Comparison of ENCODE assay signal across 1 cellular context in the genomic region with DNA sequence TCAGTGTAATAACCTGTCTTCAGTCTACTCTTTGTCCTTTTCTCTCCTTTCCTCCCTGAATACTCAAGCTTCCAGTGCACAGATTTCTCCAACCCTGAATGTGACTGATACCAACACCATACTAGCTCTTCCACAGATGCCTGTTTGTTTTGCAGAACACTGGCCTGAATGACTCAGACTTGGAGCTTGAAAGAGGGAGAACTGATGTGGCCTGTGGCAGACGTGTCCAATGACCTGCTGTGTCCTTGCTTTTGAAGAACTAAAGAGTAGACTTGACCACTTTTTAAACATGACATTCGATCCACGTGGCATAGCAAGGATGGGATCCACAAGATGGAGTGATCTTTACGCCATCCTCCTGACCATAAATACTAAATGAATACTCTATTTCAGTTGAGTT.
A peak's percentile ranks its signal among the peaks of the same experiment; 100 is the strongest.
TF ChIP-seq lines count a peak whose summit lies in the region.

No MANE protein-coding gene starts in this region.

TF ChIP-seq in HepG2, 621 proteins besides CTCF, POLR2A, EP300 and RAD21 (continued from another document and continues in another):
- TF ChIP-seq MXI1 (IDR thresholded peaks at IDR 0.05; ENCODE audit: borderline replicate concordance, low read depth, low read length) (0 out of 3 replicates have a peak, but pooled peaks have one; percentile 30), ZKSCAN5 (CRISPR knock-in tag; IDR thresholded peaks at IDR 0.05) (no peak), TBL1XR1 (IDR thresholded peaks at IDR 0.05; ENCODE audit: borderline replicate concordance, low read length, partially characterized antibody) (no peak), HMG20A (CRISPR knock-in tag; IDR thresholded peaks at IDR 0.05; ENCODE audit: borderline replicate concordance) (peak; percentile 19; the same call in 1 of the 2 replicates), KLF6 (CRISPR knock-in tag; IDR thresholded peaks at IDR 0.05) (no peak), ZFP41 (CRISPR knock-in tag; IDR thresholded peaks at IDR 0.05; ENCODE audit: borderline replicate concordance) (no peak), SAP130 (CRISPR knock-in tag; IDR thresholded peaks at IDR 0.05; ENCODE audit: low read depth) (peak; percentile 57), NKX3-1 (CRISPR knock-in tag; IDR thresholded peaks at IDR 0.05) (no peak), SRSF1 (optimal IDR thresholded peaks at IDR 0.05; ENCODE audit: low read depth, low read length) (no peak), ZNF292 (CRISPR knock-in tag; IDR thresholded peaks at IDR 0.05; ENCODE audit: borderline replicate concordance, low read depth) (peak; percentile 57; the same call in 1 of the 2 replicates), ZNF672 (CRISPR knock-in tag; IDR thresholded peaks at IDR 0.05) (no peak), TOE1 (CRISPR knock-in tag; IDR thresholded peaks at IDR 0.05) (no peak), CENPX (CRISPR knock-in tag; IDR thresholded peaks at IDR 0.05) (no peak), ZNF383 (CRISPR knock-in tag; IDR thresholded peaks at IDR 0.05; ENCODE audit: borderline replicate concordance) (no peak), TEAD3 (CRISPR knock-in tag; optimal IDR thresholded peaks at IDR 0.05; ENCODE audit: borderline replicate concordance) (peak; percentile 64), ZNF441 (CRISPR knock-in tag; IDR thresholded peaks at IDR 0.05; ENCODE audit: borderline replicate concordance) (peak; percentile 51; the same call in 1 of the 2 replicates)
- TF ChIP-seq, protein P1, sequence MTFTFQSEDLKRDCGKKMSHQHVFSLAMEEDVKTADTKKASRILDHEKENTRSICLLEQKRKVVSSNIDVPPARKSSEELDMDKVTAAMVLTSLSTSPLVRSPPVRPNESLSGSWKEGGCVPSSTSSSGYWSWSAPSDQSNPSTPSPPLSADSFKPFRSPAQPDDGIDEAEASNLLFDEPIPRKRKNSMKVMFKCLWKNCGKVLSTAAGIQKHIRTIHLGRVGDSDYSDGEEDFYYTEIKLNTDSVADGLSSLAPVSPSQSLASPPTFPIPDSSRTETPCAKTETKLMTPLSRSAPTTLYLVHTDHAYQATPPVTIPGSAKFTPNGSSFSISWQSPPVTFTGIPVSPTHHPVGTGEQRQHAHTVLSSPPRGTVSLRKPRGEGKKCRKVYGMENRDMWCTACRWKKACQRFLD (CRISPR knock-in tag; IDR thresholded peaks at IDR 0.05; ENCODE audit: borderline replicate concordance): no peak
- TF ChIP-seq, protein P2, sequence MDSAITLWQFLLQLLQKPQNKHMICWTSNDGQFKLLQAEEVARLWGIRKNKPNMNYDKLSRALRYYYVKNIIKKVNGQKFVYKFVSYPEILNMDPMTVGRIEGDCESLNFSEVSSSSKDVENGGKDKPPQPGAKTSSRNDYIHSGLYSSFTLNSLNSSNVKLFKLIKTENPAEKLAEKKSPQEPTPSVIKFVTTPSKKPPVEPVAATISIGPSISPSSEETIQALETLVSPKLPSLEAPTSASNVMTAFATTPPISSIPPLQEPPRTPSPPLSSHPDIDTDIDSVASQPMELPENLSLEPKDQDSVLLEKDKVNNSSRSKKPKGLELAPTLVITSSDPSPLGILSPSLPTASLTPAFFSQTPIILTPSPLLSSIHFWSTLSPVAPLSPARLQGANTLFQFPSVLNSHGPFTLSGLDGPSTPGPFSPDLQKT (CRISPR knock-in tag; IDR thresholded peaks at IDR 0.05; ENCODE audit: borderline replicate concordance): no peak
- TF ChIP-seq, protein P3, sequence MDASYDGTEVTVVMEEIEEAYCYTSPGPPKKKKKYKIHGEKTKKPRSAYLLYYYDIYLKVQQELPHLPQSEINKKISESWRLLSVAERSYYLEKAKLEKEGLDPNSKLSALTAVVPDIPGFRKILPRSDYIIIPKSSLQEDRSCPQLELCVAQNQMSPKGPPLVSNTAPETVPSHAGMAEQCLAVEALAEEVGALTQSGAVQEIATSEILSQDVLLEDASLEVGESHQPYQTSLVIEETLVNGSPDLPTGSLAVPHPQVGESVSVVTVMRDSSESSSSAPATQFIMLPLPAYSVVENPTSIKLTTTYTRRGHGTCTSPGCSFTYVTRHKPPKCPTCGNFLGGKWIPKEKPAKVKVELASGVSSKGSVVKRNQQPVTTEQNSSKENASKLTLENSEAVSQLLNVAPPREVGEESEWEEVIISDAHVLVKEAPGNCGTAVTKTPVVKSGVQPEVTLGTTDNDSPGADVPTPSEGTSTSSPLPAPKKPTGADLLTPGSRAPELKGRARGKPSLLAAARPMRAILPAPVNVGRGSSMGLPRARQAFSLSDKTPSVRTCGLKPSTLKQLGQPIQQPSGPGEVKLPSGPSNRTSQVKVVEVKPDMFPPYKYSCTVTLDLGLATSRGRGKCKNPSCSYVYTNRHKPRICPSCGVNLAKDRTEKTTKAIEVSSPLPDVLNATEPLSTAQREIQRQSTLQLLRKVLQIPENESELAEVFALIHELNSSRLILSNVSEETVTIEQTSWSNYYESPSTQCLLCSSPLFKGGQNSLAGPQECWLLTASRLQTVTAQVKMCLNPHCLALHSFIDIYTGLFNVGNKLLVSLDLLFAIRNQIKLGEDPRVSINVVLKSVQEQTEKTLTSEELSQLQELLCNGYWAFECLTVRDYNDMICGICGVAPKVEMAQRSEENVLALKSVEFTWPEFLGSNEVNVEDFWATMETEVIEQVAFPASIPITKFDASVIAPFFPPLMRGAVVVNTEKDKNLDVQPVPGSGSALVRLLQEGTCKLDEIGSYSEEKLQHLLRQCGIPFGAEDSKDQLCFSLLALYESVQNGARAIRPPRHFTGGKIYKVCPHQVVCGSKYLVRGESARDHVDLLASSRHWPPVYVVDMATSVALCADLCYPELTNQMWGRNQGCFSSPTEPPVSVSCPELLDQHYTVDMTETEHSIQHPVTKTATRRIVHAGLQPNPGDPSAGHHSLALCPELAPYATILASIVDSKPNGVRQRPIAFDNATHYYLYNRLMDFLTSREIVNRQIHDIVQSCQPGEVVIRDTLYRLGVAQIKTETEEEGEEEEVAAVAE (CRISPR knock-in tag; IDR thresholded peaks at IDR 0.05; ENCODE audit: borderline replicate concordance): peak; percentile 82; the same call in 1 of the 2 replicates
- TF ChIP-seq, protein P4, sequence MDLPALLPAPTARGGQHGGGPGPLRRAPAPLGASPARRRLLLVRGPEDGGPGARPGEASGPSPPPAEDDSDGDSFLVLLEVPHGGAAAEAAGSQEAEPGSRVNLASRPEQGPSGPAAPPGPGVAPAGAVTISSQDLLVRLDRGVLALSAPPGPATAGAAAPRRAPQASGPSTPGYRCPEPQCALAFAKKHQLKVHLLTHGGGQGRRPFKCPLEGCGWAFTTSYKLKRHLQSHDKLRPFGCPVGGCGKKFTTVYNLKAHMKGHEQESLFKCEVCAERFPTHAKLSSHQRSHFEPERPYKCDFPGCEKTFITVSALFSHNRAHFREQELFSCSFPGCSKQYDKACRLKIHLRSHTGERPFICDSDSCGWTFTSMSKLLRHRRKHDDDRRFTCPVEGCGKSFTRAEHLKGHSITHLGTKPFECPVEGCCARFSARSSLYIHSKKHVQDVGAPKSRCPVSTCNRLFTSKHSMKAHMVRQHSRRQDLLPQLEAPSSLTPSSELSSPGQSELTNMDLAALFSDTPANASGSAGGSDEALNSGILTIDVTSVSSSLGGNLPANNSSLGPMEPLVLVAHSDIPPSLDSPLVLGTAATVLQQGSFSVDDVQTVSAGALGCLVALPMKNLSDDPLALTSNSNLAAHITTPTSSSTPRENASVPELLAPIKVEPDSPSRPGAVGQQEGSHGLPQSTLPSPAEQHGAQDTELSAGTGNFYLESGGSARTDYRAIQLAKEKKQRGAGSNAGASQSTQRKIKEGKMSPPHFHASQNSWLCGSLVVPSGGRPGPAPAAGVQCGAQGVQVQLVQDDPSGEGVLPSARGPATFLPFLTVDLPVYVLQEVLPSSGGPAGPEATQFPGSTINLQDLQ (CRISPR knock-in tag; IDR thresholded peaks at IDR 0.05): no peak
- TF ChIP-seq, protein P5, sequence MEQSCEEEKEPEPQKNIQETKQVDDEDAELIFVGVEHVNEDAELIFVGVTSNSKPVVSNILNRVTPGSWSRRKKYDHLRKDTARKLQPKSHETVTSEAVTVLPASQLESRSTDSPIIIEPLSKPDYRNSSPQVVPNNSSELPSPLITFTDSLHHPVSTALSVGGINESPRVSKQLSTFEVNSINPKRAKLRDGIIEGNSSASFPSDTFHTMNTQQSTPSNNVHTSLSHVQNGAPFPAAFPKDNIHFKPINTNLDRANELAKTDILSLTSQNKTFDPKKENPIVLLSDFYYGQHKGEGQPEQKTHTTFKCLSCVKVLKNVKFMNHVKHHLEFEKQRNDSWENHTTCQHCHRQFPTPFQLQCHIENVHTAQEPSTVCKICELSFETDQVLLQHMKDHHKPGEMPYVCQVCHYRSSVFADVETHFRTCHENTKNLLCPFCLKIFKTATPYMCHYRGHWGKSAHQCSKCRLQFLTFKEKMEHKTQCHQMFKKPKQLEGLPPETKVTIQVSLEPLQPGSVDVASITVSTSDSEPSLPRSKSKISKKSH (CRISPR knock-in tag; IDR thresholded peaks at IDR 0.05; ENCODE audit: borderline replicate concordance): no peak
- TF ChIP-seq, protein P6, sequence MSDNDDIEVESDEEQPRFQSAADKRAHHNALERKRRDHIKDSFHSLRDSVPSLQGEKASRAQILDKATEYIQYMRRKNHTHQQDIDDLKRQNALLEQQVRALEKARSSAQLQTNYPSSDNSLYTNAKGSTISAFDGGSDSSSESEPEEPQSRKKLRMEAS (IDR thresholded peaks at IDR 0.05): peak; percentile 50; the same call in 1 of the 2 replicates
- TF ChIP-seq, protein P7, sequence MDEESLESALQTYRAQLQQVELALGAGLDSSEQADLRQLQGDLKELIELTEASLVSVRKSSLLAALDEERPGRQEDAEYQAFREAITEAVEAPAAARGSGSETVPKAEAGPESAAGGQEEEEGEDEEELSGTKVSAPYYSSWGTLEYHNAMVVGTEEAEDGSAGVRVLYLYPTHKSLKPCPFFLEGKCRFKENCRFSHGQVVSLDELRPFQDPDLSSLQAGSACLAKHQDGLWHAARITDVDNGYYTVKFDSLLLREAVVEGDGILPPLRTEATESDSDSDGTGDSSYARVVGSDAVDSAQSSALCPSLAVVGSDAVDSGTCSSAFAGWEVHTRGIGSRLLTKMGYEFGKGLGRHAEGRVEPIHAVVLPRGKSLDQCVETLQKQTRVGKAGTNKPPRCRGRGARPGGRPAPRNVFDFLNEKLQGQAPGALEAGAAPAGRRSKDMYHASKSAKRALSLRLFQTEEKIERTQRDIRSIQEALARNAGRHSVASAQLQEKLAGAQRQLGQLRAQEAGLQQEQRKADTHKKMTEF (CRISPR knock-in tag; IDR thresholded peaks at IDR 0.05): 0 out of 2 replicates have a peak, but pooled peaks have one; percentile 48
- TF ChIP-seq, protein P8, sequence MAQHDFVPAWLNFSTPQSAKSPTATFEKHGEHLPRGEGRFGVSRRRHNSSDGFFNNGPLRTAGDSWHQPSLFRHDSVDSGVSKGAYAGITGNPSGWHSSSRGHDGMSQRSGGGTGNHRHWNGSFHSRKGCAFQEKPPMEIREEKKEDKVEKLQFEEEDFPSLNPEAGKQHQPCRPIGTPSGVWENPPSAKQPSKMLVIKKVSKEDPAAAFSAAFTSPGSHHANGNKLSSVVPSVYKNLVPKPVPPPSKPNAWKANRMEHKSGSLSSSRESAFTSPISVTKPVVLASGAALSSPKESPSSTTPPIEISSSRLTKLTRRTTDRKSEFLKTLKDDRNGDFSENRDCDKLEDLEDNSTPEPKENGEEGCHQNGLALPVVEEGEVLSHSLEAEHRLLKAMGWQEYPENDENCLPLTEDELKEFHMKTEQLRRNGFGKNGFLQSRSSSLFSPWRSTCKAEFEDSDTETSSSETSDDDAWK (CRISPR knock-in tag; IDR thresholded peaks at IDR 0.05): no peak
- TF ChIP-seq, protein P9, sequence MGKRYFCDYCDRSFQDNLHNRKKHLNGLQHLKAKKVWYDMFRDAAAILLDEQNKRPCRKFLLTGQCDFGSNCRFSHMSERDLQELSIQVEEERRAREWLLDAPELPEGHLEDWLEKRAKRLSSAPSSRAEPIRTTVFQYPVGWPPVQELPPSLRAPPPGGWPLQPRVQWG (CRISPR knock-in tag; IDR thresholded peaks at IDR 0.05; ENCODE audit: borderline replicate concordance, low read depth): no peak
- TF ChIP-seq, protein P10, sequence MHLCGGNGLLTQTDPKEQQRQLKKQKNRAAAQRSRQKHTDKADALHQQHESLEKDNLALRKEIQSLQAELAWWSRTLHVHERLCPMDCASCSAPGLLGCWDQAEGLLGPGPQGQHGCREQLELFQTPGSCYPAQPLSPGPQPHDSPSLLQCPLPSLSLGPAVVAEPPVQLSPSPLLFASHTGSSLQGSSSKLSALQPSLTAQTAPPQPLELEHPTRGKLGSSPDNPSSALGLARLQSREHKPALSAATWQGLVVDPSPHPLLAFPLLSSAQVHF (CRISPR knock-in tag; IDR thresholded peaks at IDR 0.05): no peak
- TF ChIP-seq, protein P11, sequence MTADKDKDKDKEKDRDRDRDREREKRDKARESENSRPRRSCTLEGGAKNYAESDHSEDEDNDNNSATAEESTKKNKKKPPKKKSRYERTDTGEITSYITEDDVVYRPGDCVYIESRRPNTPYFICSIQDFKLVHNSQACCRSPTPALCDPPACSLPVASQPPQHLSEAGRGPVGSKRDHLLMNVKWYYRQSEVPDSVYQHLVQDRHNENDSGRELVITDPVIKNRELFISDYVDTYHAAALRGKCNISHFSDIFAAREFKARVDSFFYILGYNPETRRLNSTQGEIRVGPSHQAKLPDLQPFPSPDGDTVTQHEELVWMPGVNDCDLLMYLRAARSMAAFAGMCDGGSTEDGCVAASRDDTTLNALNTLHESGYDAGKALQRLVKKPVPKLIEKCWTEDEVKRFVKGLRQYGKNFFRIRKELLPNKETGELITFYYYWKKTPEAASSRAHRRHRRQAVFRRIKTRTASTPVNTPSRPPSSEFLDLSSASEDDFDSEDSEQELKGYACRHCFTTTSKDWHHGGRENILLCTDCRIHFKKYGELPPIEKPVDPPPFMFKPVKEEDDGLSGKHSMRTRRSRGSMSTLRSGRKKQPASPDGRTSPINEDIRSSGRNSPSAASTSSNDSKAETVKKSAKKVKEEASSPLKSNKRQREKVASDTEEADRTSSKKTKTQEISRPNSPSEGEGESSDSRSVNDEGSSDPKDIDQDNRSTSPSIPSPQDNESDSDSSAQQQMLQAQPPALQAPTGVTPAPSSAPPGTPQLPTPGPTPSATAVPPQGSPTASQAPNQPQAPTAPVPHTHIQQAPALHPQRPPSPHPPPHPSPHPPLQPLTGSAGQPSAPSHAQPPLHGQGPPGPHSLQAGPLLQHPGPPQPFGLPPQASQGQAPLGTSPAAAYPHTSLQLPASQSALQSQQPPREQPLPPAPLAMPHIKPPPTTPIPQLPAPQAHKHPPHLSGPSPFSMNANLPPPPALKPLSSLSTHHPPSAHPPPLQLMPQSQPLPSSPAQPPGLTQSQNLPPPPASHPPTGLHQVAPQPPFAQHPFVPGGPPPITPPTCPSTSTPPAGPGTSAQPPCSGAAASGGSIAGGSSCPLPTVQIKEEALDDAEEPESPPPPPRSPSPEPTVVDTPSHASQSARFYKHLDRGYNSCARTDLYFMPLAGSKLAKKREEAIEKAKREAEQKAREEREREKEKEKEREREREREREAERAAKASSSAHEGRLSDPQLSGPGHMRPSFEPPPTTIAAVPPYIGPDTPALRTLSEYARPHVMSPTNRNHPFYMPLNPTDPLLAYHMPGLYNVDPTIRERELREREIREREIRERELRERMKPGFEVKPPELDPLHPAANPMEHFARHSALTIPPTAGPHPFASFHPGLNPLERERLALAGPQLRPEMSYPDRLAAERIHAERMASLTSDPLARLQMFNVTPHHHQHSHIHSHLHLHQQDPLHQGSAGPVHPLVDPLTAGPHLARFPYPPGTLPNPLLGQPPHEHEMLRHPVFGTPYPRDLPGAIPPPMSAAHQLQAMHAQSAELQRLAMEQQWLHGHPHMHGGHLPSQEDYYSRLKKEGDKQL (CRISPR knock-in tag; IDR thresholded peaks at IDR 0.05; ENCODE audit: low read depth): no peak
- TF ChIP-seq, protein P12, sequence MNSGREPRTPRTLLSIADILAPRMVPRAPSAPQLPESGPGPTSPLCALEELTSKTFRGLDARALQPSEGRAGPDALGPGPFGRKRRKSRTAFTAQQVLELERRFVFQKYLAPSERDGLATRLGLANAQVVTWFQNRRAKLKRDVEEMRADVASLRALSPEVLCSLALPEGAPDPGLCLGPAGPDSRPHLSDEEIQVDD (CRISPR knock-in tag; IDR thresholded peaks at IDR 0.05; ENCODE audit: borderline replicate concordance): no peak
- TF ChIP-seq, protein P13, sequence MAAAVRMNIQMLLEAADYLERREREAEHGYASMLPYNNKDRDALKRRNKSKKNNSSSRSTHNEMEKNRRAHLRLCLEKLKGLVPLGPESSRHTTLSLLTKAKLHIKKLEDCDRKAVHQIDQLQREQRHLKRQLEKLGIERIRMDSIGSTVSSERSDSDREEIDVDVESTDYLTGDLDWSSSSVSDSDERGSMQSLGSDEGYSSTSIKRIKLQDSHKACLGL (CRISPR knock-in tag; IDR thresholded peaks at IDR 0.05): no peak
